In the genomic region with DNA sequence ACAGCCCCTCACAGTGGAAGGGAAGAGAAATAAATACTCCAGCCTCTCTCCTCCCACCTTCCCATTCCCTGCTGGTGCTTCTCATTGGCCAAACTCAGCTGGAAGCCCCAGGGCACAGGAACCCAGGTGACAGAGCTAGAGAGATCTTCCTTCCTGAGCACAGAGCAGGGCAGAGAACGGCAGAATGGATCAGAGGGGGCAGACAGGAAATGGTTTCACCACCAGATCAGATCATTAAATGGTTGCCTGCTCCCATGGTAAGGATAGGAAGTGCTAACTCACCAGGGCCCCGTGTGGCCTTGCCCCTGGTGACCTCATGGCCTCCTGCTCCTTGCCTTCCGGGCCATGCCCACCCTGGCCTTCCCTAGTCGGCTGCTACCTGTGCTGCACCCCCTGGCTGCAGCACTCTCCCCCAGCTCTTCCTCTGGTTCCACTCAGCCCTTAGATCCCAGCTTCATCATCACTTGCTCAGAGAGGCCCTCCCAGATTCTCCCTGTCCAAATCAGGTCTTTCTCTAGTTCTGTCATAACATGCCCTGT, we compare ENCODE assay signal across 1 cellular context.
TF ChIP-seq lines count a peak whose summit lies in the region.

No MANE protein-coding gene starts in this region.

TF ChIP-seq in IMR-90, 13 proteins besides CTCF, POLR2A, EP300 and RAD21 (continued from another document):
- no peak for TF ChIP-seq FOS (IDR thresholded peaks at IDR 0.05; ENCODE audit: low read depth, low read length)
- no peak for TF ChIP-seq CEBPB (IDR thresholded peaks at IDR 0.05; ENCODE audit: low read depth, low read length)
- no peak for TF ChIP-seq RCOR1 (IDR thresholded peaks at IDR 0.05; ENCODE audit: insufficient replicate concordance, low read length)
- no peak for TF ChIP-seq SMC3 (IDR thresholded peaks at IDR 0.05; ENCODE audit: low read depth, low read length)
- no peak for TF ChIP-seq MAFK (IDR thresholded peaks at IDR 0.05; ENCODE audit: low read depth, low read length)
- TF ChIP-seq NFE2L2 (IDR thresholded peaks at IDR 0.05; ENCODE audit: low read depth, low read length), result no peak
- TF ChIP-seq, protein P1, sequence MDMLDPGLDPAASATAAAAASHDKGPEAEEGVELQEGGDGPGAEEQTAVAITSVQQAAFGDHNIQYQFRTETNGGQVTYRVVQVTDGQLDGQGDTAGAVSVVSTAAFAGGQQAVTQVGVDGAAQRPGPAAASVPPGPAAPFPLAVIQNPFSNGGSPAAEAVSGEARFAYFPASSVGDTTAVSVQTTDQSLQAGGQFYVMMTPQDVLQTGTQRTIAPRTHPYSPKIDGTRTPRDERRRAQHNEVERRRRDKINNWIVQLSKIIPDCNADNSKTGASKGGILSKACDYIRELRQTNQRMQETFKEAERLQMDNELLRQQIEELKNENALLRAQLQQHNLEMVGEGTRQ (IDR thresholded peaks at IDR 0.05; ENCODE audit: low read depth, low read length), result no peak
- TF ChIP-seq, protein P2, sequence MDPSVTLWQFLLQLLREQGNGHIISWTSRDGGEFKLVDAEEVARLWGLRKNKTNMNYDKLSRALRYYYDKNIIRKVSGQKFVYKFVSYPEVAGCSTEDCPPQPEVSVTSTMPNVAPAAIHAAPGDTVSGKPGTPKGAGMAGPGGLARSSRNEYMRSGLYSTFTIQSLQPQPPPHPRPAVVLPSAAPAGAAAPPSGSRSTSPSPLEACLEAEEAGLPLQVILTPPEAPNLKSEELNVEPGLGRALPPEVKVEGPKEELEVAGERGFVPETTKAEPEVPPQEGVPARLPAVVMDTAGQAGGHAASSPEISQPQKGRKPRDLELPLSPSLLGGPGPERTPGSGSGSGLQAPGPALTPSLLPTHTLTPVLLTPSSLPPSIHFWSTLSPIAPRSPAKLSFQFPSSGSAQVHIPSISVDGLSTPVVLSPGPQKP (IDR thresholded peaks at IDR 0.05; ENCODE audit: borderline replicate concordance, low read depth, low read length), result no peak
- no peak for TF ChIP-seq CHD1 (IDR thresholded peaks at IDR 0.05; ENCODE audit: low read depth, low read length)
